29 cellular contexts compared by ENCODE assay signal in genomic region chr18:6785411-6785810, GRCh38. TPM values are rescaled to one million over a fixed set of nuclear protein-coding genes. Genes with fewer than 3 reads are reported as not detected.
"Had no signal": no experiment of that assay in that cellular context is flagged by ENCODE, and none has a peak within 500 bp of the region (broad histone marks: within the 10 kb centered on the region; RNA-seq: fewer than 3 reads in every experiment).

No MANE protein-coding gene starts in this region.

- H3K9me3 ChIP-seq: breast epithelium, MG63 had no signal

- H3K27me3 ChIP-seq: breast epithelium, MG63 had no signal

- H3K36me3 ChIP-seq: breast epithelium, MG63 had no signal

- DNase-seq: activated B cell treated with CpG ODN at 0.5 μM for 24 hours; activated CD4-positive, alpha-beta memory T cell treated with anti-CD3 and anti-CD28 coated beads for 36 hours; activated CD4-positive, alpha-beta T cell treated with anti-CD3 and anti-CD28 coated beads for 1 hour; activated CD4-positive, alpha-beta T cell treated with anti-CD3 and anti-CD28 coated beads, Interleukin-2, amount 10 ng/mL, durations not matched to agents 24 days and 14 days; activated CD8-positive, alpha-beta memory T cell treated with anti-CD3 and anti-CD28 coated beads for 24 hours; activated gamma-delta T cell treated with Interleukin-2 at 50 U/mL for 16 hours; activated naive CD4-positive, alpha-beta T cell treated with anti-CD3 and anti-CD28 coated beads, Interleukin-2, amount 10 ng/mL, durations not matched to agents 7 days and 5 days; activated naive CD8-positive, alpha-beta T cell treated with anti-CD3 and anti-CD28 coated beads for 36 hours; activated T-cell treated with anti-CD3 and anti-CD28 coated beads, Interleukin-2, amount 50 U/mL, for 4 hours; anterior cingulate cortex; central memory CD4-positive, alpha-beta T cell; MG63; MV-4-11; NCI-H1092 treated with DMSO at 0.1 percent for 48 hours; NCI-H1417 treated with DMSO at 0.1 percent for 48 hours; NCI-H1694 treated with DMSO at 0.1 percent for 48 hours; NCI-H2029 treated with DMSO at 0.1 percent for 48 hours; NCI-H510A treated with DMSO at 0.1 percent for 48 hours; NCI-H69; NK-92 treated with Interleukin-12 subunit alpha and Interleukin-12 subunit beta, amount 100 ng/mL, for 24 hours; OCI-M1; RPMI8226; T-cell; T-helper 2 cell; T1000 had no signal

- H3K27ac Mint-ChIP-seq: activated B cell treated with CpG ODN at 0.5 μM for 24 hours; activated CD4-positive, alpha-beta memory T cell treated with anti-CD3 and anti-CD28 coated beads for 36 hours; activated CD4-positive, alpha-beta T cell treated with anti-CD3 and anti-CD28 coated beads, Interleukin-2, amount 10 ng/mL, durations not matched to agents 24 days and 14 days; activated naive CD4-positive, alpha-beta T cell treated with anti-CD3 and anti-CD28 coated beads, Interleukin-2, amount 10 ng/mL, durations not matched to agents 7 days and 5 days; activated naive CD8-positive, alpha-beta T cell treated with anti-CD3 and anti-CD28 coated beads for 36 hours; T-cell had no signal

- H3K4me1 Mint-ChIP-seq: activated B cell treated with CpG ODN at 0.5 μM for 24 hours; activated CD4-positive, alpha-beta T cell treated with anti-CD3 and anti-CD28 coated beads, Interleukin-2, amount 10 ng/mL, durations not matched to agents 24 days and 14 days; activated naive CD4-positive, alpha-beta T cell treated with anti-CD3 and anti-CD28 coated beads, Interleukin-2, amount 10 ng/mL, durations not matched to agents 7 days and 5 days; activated naive CD8-positive, alpha-beta T cell treated with anti-CD3 and anti-CD28 coated beads for 36 hours; T-cell had no signal

- H3K9me3 Mint-ChIP-seq: activated B cell treated with CpG ODN at 0.5 μM for 24 hours had no signal

- H3K4me3 Mint-ChIP-seq: activated B cell treated with CpG ODN at 0.5 μM for 24 hours; activated CD4-positive, alpha-beta memory T cell treated with anti-CD3 and anti-CD28 coated beads for 36 hours; activated CD4-positive, alpha-beta T cell treated with anti-CD3 and anti-CD28 coated beads, Interleukin-2, amount 10 ng/mL, durations not matched to agents 24 days and 14 days; activated naive CD4-positive, alpha-beta T cell treated with anti-CD3 and anti-CD28 coated beads, Interleukin-2, amount 10 ng/mL, durations not matched to agents 7 days and 5 days; activated naive CD8-positive, alpha-beta T cell treated with anti-CD3 and anti-CD28 coated beads for 36 hours; activated T-cell treated with anti-CD3 and anti-CD28 coated beads, Interleukin-2, amount 50 U/mL, for 4 hours; T-cell had no signal

- H3K27me3 Mint-ChIP-seq: activated B cell treated with CpG ODN at 0.5 μM for 24 hours; activated CD4-positive, alpha-beta memory T cell treated with anti-CD3 and anti-CD28 coated beads for 36 hours; activated CD4-positive, alpha-beta T cell treated with anti-CD3 and anti-CD28 coated beads, Interleukin-2, amount 10 ng/mL, durations not matched to agents 24 days and 14 days; activated naive CD4-positive, alpha-beta T cell treated with anti-CD3 and anti-CD28 coated beads, Interleukin-2, amount 10 ng/mL, durations not matched to agents 7 days and 5 days; activated naive CD8-positive, alpha-beta T cell treated with anti-CD3 and anti-CD28 coated beads for 36 hours; T-cell had no signal

- H3K27ac ChIP-seq: SK-N-MC had no signal

- H3K36me3 Mint-ChIP-seq: activated CD4-positive, alpha-beta memory T cell treated with anti-CD3 and anti-CD28 coated beads for 36 hours; activated naive CD4-positive, alpha-beta T cell treated with anti-CD3 and anti-CD28 coated beads, Interleukin-2, amount 10 ng/mL, durations not matched to agents 7 days and 5 days; activated naive CD8-positive, alpha-beta T cell treated with anti-CD3 and anti-CD28 coated beads for 36 hours; T-cell had no signal

- ATAC-seq: activated T-cell treated with anti-CD3 and anti-CD28 coated beads, Interleukin-2, amount 50 U/mL, for 4 hours; Panc1; Right ventricle myocardium inferior; T-cell had no signal

- H3K4me3 ChIP-seq: breast epithelium, MG63, SK-N-MC had no signal

RNA-seq across cellular contexts. Expression of gene ARHGAP28, which starts 55.9 kb away (rescaled TPM):
- total RNA-seq: activated B cell treated with CpG ODN at 0.5 μM for 24 hours; activated CD4-positive, alpha-beta memory T cell treated with anti-CD3 and anti-CD28 coated beads for 36 hours; activated CD4-positive, alpha-beta T cell treated with anti-CD3 and anti-CD28 coated beads, Interleukin-2, amount 10 ng/mL, durations not matched to agents 24 days and 14 days; activated naive CD8-positive, alpha-beta T cell treated with anti-CD3 and anti-CD28 coated beads for 36 hours; activated T-cell treated with anti-CD3 and anti-CD28 coated beads, Interleukin-2, amount 50 U/mL, for 4 hours had no signal
